13 cellular contexts compared by ENCODE assay signal in the genomic region with DNA sequence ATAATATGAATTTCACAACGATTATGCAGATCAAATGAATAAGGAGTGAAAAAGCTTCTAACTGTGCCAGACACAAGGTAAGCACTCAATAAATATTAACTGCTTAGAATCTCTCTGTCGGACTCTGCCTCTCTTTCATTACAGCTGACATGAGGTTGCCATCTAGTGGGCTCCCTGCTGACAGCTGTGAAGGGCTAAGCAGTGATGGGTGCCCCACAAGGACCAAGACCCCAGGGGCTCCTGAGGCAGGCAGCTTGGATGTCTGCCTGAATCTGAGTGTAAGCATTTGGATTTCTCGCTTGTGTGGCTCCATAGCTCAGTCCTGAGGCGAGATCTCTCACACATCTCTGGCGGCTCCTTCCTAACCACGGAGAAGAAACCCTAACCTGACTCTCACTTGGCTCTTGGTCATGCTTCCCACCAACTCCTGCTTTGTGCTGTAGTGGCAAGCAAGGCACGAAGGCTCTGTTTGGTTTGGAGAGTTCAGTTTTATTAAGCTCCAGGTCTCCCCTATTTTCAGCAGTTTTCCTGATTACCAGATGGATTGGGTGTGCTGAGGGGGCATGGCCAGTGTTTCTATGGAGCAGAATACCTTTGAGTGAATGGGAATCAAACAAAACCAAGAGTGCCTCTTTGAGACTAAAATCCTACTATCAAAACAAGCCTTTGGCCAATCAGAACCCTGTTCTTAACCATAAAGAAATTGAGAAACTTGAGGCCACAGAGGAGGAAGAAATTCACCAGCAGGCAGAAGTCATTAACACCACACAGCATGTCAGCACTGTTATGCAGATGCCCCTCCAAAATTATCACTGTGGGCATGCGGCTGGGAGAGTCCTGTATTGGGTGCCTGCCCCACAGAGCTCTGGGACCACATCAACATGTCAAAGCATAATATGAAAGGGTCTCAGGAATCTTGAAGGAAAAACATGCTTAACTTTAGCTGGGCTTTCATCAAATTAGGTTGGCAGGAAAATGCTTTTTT.
DNase-seq lines count a peak whose midpoint lies in the region; ATAC-seq, FAIRE-seq and TF ChIP-seq lines count a peak whose summit lies in the region.
"Had no signal": no experiment of that assay in that cellular context is flagged by ENCODE, and none has a peak within 500 bp of the region (broad histone marks: within the 10 kb centered on the region; RNA-seq: fewer than 3 reads in every experiment).

No MANE protein-coding gene starts in this region.

- no peak for FAIRE-seq in H54 (lab: Jason Lieb, UNC)

- no peak for TF ChIP-seq EP300 in transverse colon (IDR thresholded peaks at IDR 0.05; ENCODE audit: low read depth)

- H3K4me1 ChIP-seq in Loucy (ENCODE audit: insufficient read depth, low read length, poor library complexity, severe bottlenecking) = no peaks in the 10 kb centered on the region
- H3K4me1 ChIP-seq in endodermal cell (ENCODE audit: control insufficient read depth, insufficient read depth, low read length) = peaks cover 2% of the 10 kb centered on the region
- no peaks in the 10 kb centered on the region for H3K4me1 ChIP-seq in transverse colon
- H3K4me1 ChIP-seq: esophagus squamous epithelium had no signal

- H4K20me1 ChIP-seq in Loucy (ENCODE audit: insufficient read depth, low read length, poor library complexity, severe bottlenecking) = no peaks in the 10 kb centered on the region

- no peak overlapping the region for H3K27ac Mint-ChIP-seq in endodermal cell
- H3K27ac Mint-ChIP-seq: activated naive CD8-positive, alpha-beta T cell treated with anti-CD3 and anti-CD28 coated beads, Interleukin-2, amount 50 U/mL, for 24 hours had no signal

- no peaks in the 10 kb centered on the region for H3K79me2 ChIP-seq in Loucy (ENCODE audit: insufficient read depth, low read length)

- in situ Hi-C loops in transverse colon (cut with MboI; ENCODE audit: low pct_ligation_motif_present in 1 of 4, low pct_unique_long_range_greater_than_20kb in 1 of 4, low sequenced_read_pairs in 3 of 4) = no loop called here

- H3K9ac ChIP-seq in Loucy (ENCODE audit: low read depth, low read length, poor library complexity, severe bottlenecking) = no peak overlapping the region
- H3K9ac ChIP-seq in endodermal cell (ENCODE audit: extremely low read depth, low read length, poor library complexity, severe bottlenecking) = no peak overlapping the region

- no peaks in the 10 kb centered on the region for H3K9me3 Mint-ChIP-seq in endodermal cell

- TF ChIP-seq POLR2A in H54 (IDR thresholded peaks at IDR 0.05; ENCODE audit: low read depth, low read length) (no peak), transverse colon (IDR thresholded peaks at IDR 0.05) (no peak)

- no peaks in the 10 kb centered on the region for H3K36me3 Mint-ChIP-seq in endodermal cell (ENCODE audit: low read depth)

- intact Hi-C loops in transverse colon (cut with DNase I; ENCODE audit: low total_unique reads) = loop anchor here (5.0 kb wide), 1 partner anchor 150 kb away; no protein-coding TSS in a partner anchor

- no peak overlapping the region for H3K27ac ChIP-seq in endodermal cell (ENCODE audit: low read depth, low read length)
- no peak overlapping the region for H3K27ac ChIP-seq in transverse colon
- H3K27ac ChIP-seq: esophagus squamous epithelium, thoracic aorta had no signal

- peaks cover 31% of the 10 kb centered on the region for H3K27me3 Mint-ChIP-seq in endodermal cell (ENCODE audit: insufficient read depth)

- H3K9me3 ChIP-seq in Loucy (ENCODE audit: insufficient read depth, low read depth, low read length) (no peaks in the 10 kb centered on the region), endodermal cell (ENCODE audit: control insufficient read depth, low read length) (no peaks in the 10 kb centered on the region), transverse colon (no peaks in the 10 kb centered on the region)
- H3K9me3 ChIP-seq: esophagus squamous epithelium, thoracic aorta had no signal

- H3K9me2 ChIP-seq in Loucy (replicated peaks; ENCODE audit: low read depth, low read length) = no peaks in the 10 kb centered on the region

- no peak overlapping the region for H3K4me2 ChIP-seq in Loucy (ENCODE audit: low read depth, low read length, poor library complexity, severe bottlenecking)

- no peak overlapping the region for H2AFZ ChIP-seq in Loucy (ENCODE audit: low read length)

- no peak for ATAC-seq in HG03457 (IDR thresholded peaks at IDR 0.05; ENCODE audit: unreplicated experiment)
- ATAC-seq: activated naive CD8-positive, alpha-beta T cell treated with anti-CD3 and anti-CD28 coated beads, Interleukin-2, amount 50 U/mL, for 24 hours had no signal

- H3K27me3 ChIP-seq in Loucy (ENCODE audit: insufficient read depth, low read length, poor library complexity, severe bottlenecking) = no peaks in the 10 kb centered on the region
- peaks cover 20% of the 10 kb centered on the region for H3K27me3 ChIP-seq in endodermal cell (ENCODE audit: control insufficient read depth, insufficient read depth, low read length, poor library complexity, severe bottlenecking)
- no peaks in the 10 kb centered on the region for H3K27me3 ChIP-seq in transverse colon

- H3K4me3 Mint-ChIP-seq in endodermal cell = no peak overlapping the region
- H3K4me3 Mint-ChIP-seq: activated naive CD8-positive, alpha-beta T cell treated with anti-CD3 and anti-CD28 coated beads, Interleukin-2, amount 50 U/mL, for 24 hours had no signal

- DNase-seq in GM12865 (ENCODE audit: low read depth) (peak; percentile 22), endodermal cell (peak; percentile 72), pons (ENCODE audit: low spot score) (peak; percentile 17), H54 (ENCODE audit: insufficient read length, low spot score) (no peak), amniotic stem cell (lab: John Stamatoyannopoulos, UW) (no peak), transverse colon (no peak)
- DNase-seq: activated CD4-positive, alpha-beta T cell treated with anti-CD3 and anti-CD28 coated beads for 4 hours; activated naive CD8-positive, alpha-beta T cell treated with anti-CD3 and anti-CD28 coated beads, Interleukin-2, amount 50 U/mL, for 24 hours; esophagus squamous epithelium; stimulated activated CD4-positive, alpha-beta T cell treated with anti-CD3 and anti-CD28 coated beads, Interleukin-1b, Interleukin-23, amount 100 ng/mL, for 48 hours had no signal

- no peaks in the 10 kb centered on the region for H3K36me3 ChIP-seq in Loucy (ENCODE audit: insufficient read depth, low read length)
- no peaks in the 10 kb centered on the region for H3K36me3 ChIP-seq in endodermal cell (ENCODE audit: control insufficient read depth, insufficient read depth, low read length)
- H3K36me3 ChIP-seq in transverse colon = no peaks in the 10 kb centered on the region
- H3K36me3 ChIP-seq: esophagus squamous epithelium, thoracic aorta had no signal

- H3K4me1 Mint-ChIP-seq in endodermal cell = peaks cover 32% of the 10 kb centered on the region
- H3K4me1 Mint-ChIP-seq: activated naive CD8-positive, alpha-beta T cell treated with anti-CD3 and anti-CD28 coated beads, Interleukin-2, amount 50 U/mL, for 24 hours had no signal

- TF ChIP-seq CTCF in GM12865 (IDR thresholded peaks at IDR 0.05; ENCODE audit: insufficient read depth, low read depth, low read length, missing control alignments) = peak; percentile 50
- TF ChIP-seq CTCF in Loucy (conservative IDR thresholded peaks at IDR 0.05; ENCODE audit: low read length) = peak; percentile 36
- peak; percentile 67 for TF ChIP-seq CTCF in endodermal cell (conservative IDR thresholded peaks at IDR 0.05)
- TF ChIP-seq CTCF in transverse colon (IDR thresholded peaks at IDR 0.05) = no peak

- WGBS in endodermal cell (ENCODE audit: insufficient coverage in 1 of 2, insufficient read length in 1 of 2), 2 experiments = 52 to 56% methylated on average over 6 to 8 of the region's 8 CpGs
- 47 to 50% methylated on average over 6 to 8 of the region's 8 CpGs for WGBS in transverse colon (ENCODE audit: low coverage in 1 of 2), 2 donors

- H3K4me3 ChIP-seq in GM12865 (ENCODE audit: low read depth, low read length) = no peak overlapping the region
- H3K4me3 ChIP-seq in Loucy (ENCODE audit: low read length, poor library complexity, severe bottlenecking) = no peak overlapping the region
- no peak overlapping the region for H3K4me3 ChIP-seq in endodermal cell (ENCODE audit: low read length)
- H3K4me3 ChIP-seq in transverse colon = no peak overlapping the region
- H3K4me3 ChIP-seq: esophagus squamous epithelium, thoracic aorta had no signal

- H3F3A ChIP-seq in Loucy (ENCODE audit: low read depth) = no peaks in the 10 kb centered on the region

Comparison
In these comparisons a context has a peak if more than half of its experiments do, and no peak if none do; other contexts are left out.
1. DNase-seq: peak in GM12865 (single experiment), endodermal cell (single experiment) and pons (single experiment); none in H54 (single experiment), amniotic stem cell (single experiment) and transverse colon (single experiment).
2. CTCF ChIP-seq: peak in GM12865 (single experiment), Loucy (single experiment) and endodermal cell (single experiment); none in transverse colon (0 of 5).